9 cellular contexts compared by ENCODE assay signal in genomic region chr2:156339110-156339847, GRCh38. TPM values are rescaled to one million over a fixed set of nuclear protein-coding genes. Genes with fewer than 3 reads are reported as not detected.
DNase-seq lines count a peak whose midpoint lies in the region; ATAC-seq and TF ChIP-seq lines count a peak whose summit lies in the region.
"Had no signal": no experiment of that assay in that cellular context is flagged by ENCODE, and none has a peak within 500 bp of the region (broad histone marks: within the 10 kb centered on the region; RNA-seq: fewer than 3 reads in every experiment).

No MANE protein-coding gene starts in this region.

- H3K27ac ChIP-seq in SK-N-SH (ENCODE audit: low read depth in 2 of 2, low read length in 1 of 2) = no peak overlapping the region
- H3K27ac ChIP-seq: KMS-11 had no signal

- peaks cover 10 to 12% of the 10 kb centered on the region in 2 experiments; a peak in 3 of 4 replicates for H3K4me1 ChIP-seq in SK-N-SH (ENCODE audit: control insufficient read depth in 1 of 2, insufficient read depth in 2 of 2, low read depth in 1 of 2, low read length in 1 of 2)

- H3K79me2 ChIP-seq in SK-N-SH (ENCODE audit: insufficient read depth) = no peaks in the 10 kb centered on the region

- H3K4me3 ChIP-seq in SK-N-SH (ENCODE audit: low read depth in 2 of 2, low read length in 1 of 2) = no peak overlapping the region

- peaks cover 31% of the 10 kb centered on the region for H3F3A ChIP-seq in SK-N-SH (replicated peaks; ENCODE audit: insufficient read depth)

- POLR2A ChIA-PET in SK-N-SH (lab: Yijun Ruan, JAX) = no interaction called here

- H3K9me2 ChIP-seq in SK-N-SH = no peaks in the 10 kb centered on the region

- peak overlapping the region; percentile 99 for H3K27ac Mint-ChIP-seq in activated naive CD8-positive, alpha-beta T cell
- H3K27ac Mint-ChIP-seq in natural killer cell treated with Interleukin-12 subunit alpha and Interleukin-12 subunit beta and Interleukin-15 and Interleukin-18, amount 100 ng/mL, for 72 hours = peak overlapping the region; percentile 47 to 96

- no peak overlapping the region for H2AFZ ChIP-seq in SK-N-SH (ENCODE audit: low read depth)

- no peaks in the 10 kb centered on the region for H3K9me3 Mint-ChIP-seq in activated naive CD8-positive, alpha-beta T cell (ENCODE audit: low read depth)
- H3K9me3 Mint-ChIP-seq in natural killer cell treated with Interleukin-12 subunit alpha and Interleukin-12 subunit beta and Interleukin-15 and Interleukin-18, amount 100 ng/mL, for 72 hours = no peaks in the 10 kb centered on the region

- no peak for ATAC-seq in natural killer cell treated with Interleukin-12 subunit alpha and Interleukin-12 subunit beta and Interleukin-15 and Interleukin-18, amount 100 ng/mL, for 72 hours
- ATAC-seq in HG03139 (IDR thresholded peaks at IDR 0.05; ENCODE audit: unreplicated experiment) = no peak
- ATAC-seq in HG03354 (IDR thresholded peaks at IDR 0.05; ENCODE audit: poor library complexity, severe bottlenecking, unreplicated experiment) = no peak

- no peak for TF ChIP-seq CTCF in SK-N-SH (IDR thresholded peaks at IDR 0.05)

- no peak overlapping the region for H3K4me2 ChIP-seq in SK-N-SH
- H3K4me2 ChIP-seq: KMS-11 had no signal

- no peak for TF ChIP-seq RAD21 in SK-N-SH (IDR thresholded peaks at IDR 0.05; ENCODE audit: low read length)

- no peaks in the 10 kb centered on the region for H3K27me3 Mint-ChIP-seq in activated naive CD8-positive, alpha-beta T cell
- H3K27me3 Mint-ChIP-seq in natural killer cell treated with Interleukin-12 subunit alpha and Interleukin-12 subunit beta and Interleukin-15 and Interleukin-18, amount 100 ng/mL, for 72 hours = no peaks in the 10 kb centered on the region

- peaks cover 54% of the 10 kb centered on the region for H3K4me1 Mint-ChIP-seq in activated naive CD8-positive, alpha-beta T cell (ENCODE audit: low read depth)
- H3K4me1 Mint-ChIP-seq in natural killer cell treated with Interleukin-12 subunit alpha and Interleukin-12 subunit beta and Interleukin-15 and Interleukin-18, amount 100 ng/mL, for 72 hours (ENCODE audit: low read depth in 2 of 2) = peaks cover 30 to 44% of the 10 kb centered on the region in 2 donors

- H4K20me1 ChIP-seq in SK-N-SH (ENCODE audit: insufficient read depth) = no peaks in the 10 kb centered on the region

- H3K27me3 ChIP-seq in SK-N-SH (ENCODE audit: insufficient read depth) = no peaks in the 10 kb centered on the region

- H3K36me3 ChIP-seq in SK-N-SH (replicated peaks in 1 of 2; ENCODE audit: control insufficient read depth in 1 of 2, insufficient read depth in 2 of 2, low read length in 1 of 2) = peaks cover 0 to 3% of the 10 kb centered on the region in 2 experiments

- CTCF ChIA-PET in SK-N-SH (lab: Yijun Ruan, JAX) = interaction anchor here (1.9 kb wide), 1 partner anchor 250 kb away, joined by 8 read pairs; no protein-coding TSS in a partner anchor

- peak overlapping the region; percentile 17 for H3K4me3 Mint-ChIP-seq in activated naive CD8-positive, alpha-beta T cell
- H3K4me3 Mint-ChIP-seq in natural killer cell treated with Interleukin-12 subunit alpha and Interleukin-12 subunit beta and Interleukin-15 and Interleukin-18, amount 100 ng/mL, for 72 hours = peak overlapping the region; percentile 97

- H3K36me3 Mint-ChIP-seq in activated naive CD8-positive, alpha-beta T cell = no peaks in the 10 kb centered on the region
- H3K36me3 Mint-ChIP-seq in natural killer cell treated with Interleukin-12 subunit alpha and Interleukin-12 subunit beta and Interleukin-15 and Interleukin-18, amount 100 ng/mL, for 72 hours = no peaks in the 10 kb centered on the region

- 37% methylated on average over 5 of the region's 5 CpGs for WGBS in SK-N-SH (ENCODE audit: low lambda C conversion rate)

- no peak overlapping the region for H3K9ac ChIP-seq in SK-N-SH
- H3K9ac ChIP-seq: KMS-11 had no signal

- no peak for TF ChIP-seq EP300 in SK-N-SH (IDR thresholded peaks at IDR 0.05; ENCODE audit: borderline replicate concordance in 1 of 2, low read depth in 1 of 2, low read length in 1 of 2)

- H3K9me3 ChIP-seq in SK-N-SH = no peaks in the 10 kb centered on the region

- DNase-seq in DMS153 (lab: John Stamatoyannopoulos, UW) (peak; percentile 13), HT-29 (ENCODE audit: low spot score) (peak; percentile 79), SK-N-SH (no peak), middle frontal gyrus (ENCODE audit: extremely low spot score, low spot score) (no peak)
- DNase-seq in natural killer cell treated with Interleukin-12 subunit alpha and Interleukin-12 subunit beta and Interleukin-15 and Interleukin-18, amount 100 ng/mL, for 72 hours (ENCODE audit: low spot score) = no peak

TF ChIP-seq in SK-N-SH, 30 proteins besides CTCF, POLR2A, EP300 and RAD21:
- TF ChIP-seq FOXM1 (IDR thresholded peaks at IDR 0.05; ENCODE audit: low read depth) (no peak), NFIC (IDR thresholded peaks at IDR 0.05; ENCODE audit: borderline replicate concordance) (no peak), RCOR1 (IDR thresholded peaks at IDR 0.05; ENCODE audit: low read length) (no peak), IRF3 (IDR thresholded peaks at IDR 0.05; ENCODE audit: low read depth, low read length) (no peak), MXI1 (IDR thresholded peaks at IDR 0.05; ENCODE audit: low read depth, low read length) (no peak), NRF1 (IDR thresholded peaks at IDR 0.05; ENCODE audit: low read depth, low read length) (no peak), SIN3A (IDR thresholded peaks at IDR 0.05; ENCODE audit: borderline replicate concordance, low read depth, low read length) (no peak), MEF2A (IDR thresholded peaks at IDR 0.05; ENCODE audit: borderline replicate concordance, low read depth) (no peak), EZH2phosphoT487 (IDR thresholded peaks at IDR 0.05; ENCODE audit: borderline replicate concordance, low read depth) (no peak), POLR2AphosphoS5 (IDR thresholded peaks at IDR 0.05; ENCODE audit: low read depth, low read length) (no peak), MAX (IDR thresholded peaks at IDR 0.05; ENCODE audit: low read depth) (no peak), USF2 (IDR thresholded peaks at IDR 0.05; ENCODE audit: borderline replicate concordance, low read depth, low read length) (no peak), SMC3 (IDR thresholded peaks at IDR 0.05; ENCODE audit: low read depth, low read length) (no peak)

RNA-seq across cellular contexts. Expression of gene NR4A2, which starts 6.8 kb away (rescaled TPM):
- 4.1 and 5.2 TPM in 2 replicates for total RNA-seq in HT-29 (2014; rRNA removed; shearing (Covaris generic))
- total RNA-seq in natural killer cell treated with Interleukin-12 subunit alpha and Interleukin-12 subunit beta and Interleukin-15 and Interleukin-18, amount 100 ng/mL, for 72 hours = 1 to 10 TPM; 2.7 to 4.2 TPM
- polyA plus RNA-seq in SK-N-SH (2012; rRNA removed) = 13.9 and 16.2 TPM in 2 replicates
- 4.2 and 9.1 TPM in 2 replicates for polyA plus RNA-seq in SK-N-SH (2012; cell fraction: cytosol; rRNA removed)
- 56.6 and 90.7 TPM in 2 replicates for polyA plus RNA-seq in SK-N-SH (2012; cell fraction: nucleus; rRNA removed)

Comparison
In these comparisons a context has a peak if more than half of its experiments do, and no peak if none do; other contexts are left out.
1. DNase-seq: peak in DMS153 (single experiment) and HT-29 (single experiment); none in natural killer cell treated with Interleukin-12 subunit alpha and Interleukin-12 subunit beta and Interleukin-15 and Interleukin-18, amount 100 ng/mL, for 72 hours (single experiment), SK-N-SH (single experiment) and middle frontal gyrus (single experiment).